In genomic region chr17:17706140-17707060, GRCh38 we compare ENCODE assay signal across 3 cellular contexts.
A peak's percentile ranks its signal among the peaks of the same experiment; 100 is the strongest.
TF ChIP-seq lines count a peak whose summit lies in the region.

No MANE protein-coding gene starts in this region.

TF ChIP-seq in IMR-90, 13 proteins besides CTCF, POLR2A, EP300 and RAD21:
- TF ChIP-seq CEBPB (IDR thresholded peaks at IDR 0.05; ENCODE audit: low read depth, low read length), result 0 out of 2 replicates have a peak, but pooled peaks have one; percentile 29
- TF ChIP-seq USF2 (IDR thresholded peaks at IDR 0.05; ENCODE audit: low read depth, low read length), result no peak
- no peak for TF ChIP-seq BHLHE40 (IDR thresholded peaks at IDR 0.05; ENCODE audit: low read depth, low read length)

TF ChIP-seq in H1, 55 proteins besides CTCF, POLR2A, EP300 and RAD21:
- no peak for TF ChIP-seq KDM1A (IDR thresholded peaks at IDR 0.05; ENCODE audit: borderline replicate concordance, low read length)

TF ChIP-seq in WTC11, 78 proteins besides CTCF, POLR2A, EP300 and RAD21:
- TF ChIP-seq NR2C2 (CRISPR knock-in tag; IDR thresholded peaks at IDR 0.05), result no peak
- TF ChIP-seq STAT6 (CRISPR knock-in tag; conservative IDR thresholded peaks at IDR 0.05; ENCODE audit: low read depth), result no peak
- no peak for TF ChIP-seq GABPB1 (CRISPR knock-in tag; IDR thresholded peaks at IDR 0.05)
- no peak for TF ChIP-seq ARID4B (CRISPR knock-in tag; IDR thresholded peaks at IDR 0.05; ENCODE audit: borderline replicate concordance)
- no peak for TF ChIP-seq RORB (CRISPR knock-in tag; IDR thresholded peaks at IDR 0.05)
- TF ChIP-seq ZBTB21 (CRISPR knock-in tag; IDR thresholded peaks at IDR 0.05; ENCODE audit: borderline replicate concordance), result no peak
- no peak for TF ChIP-seq EMX1 (CRISPR knock-in tag; IDR thresholded peaks at IDR 0.05)
- TF ChIP-seq FOXP1 (CRISPR knock-in tag; IDR thresholded peaks at IDR 0.05; ENCODE audit: borderline replicate concordance), result no peak
- TF ChIP-seq SMAD3 (CRISPR knock-in tag; IDR thresholded peaks at IDR 0.05; ENCODE audit: borderline replicate concordance), result no peak
- TF ChIP-seq, protein P1, sequence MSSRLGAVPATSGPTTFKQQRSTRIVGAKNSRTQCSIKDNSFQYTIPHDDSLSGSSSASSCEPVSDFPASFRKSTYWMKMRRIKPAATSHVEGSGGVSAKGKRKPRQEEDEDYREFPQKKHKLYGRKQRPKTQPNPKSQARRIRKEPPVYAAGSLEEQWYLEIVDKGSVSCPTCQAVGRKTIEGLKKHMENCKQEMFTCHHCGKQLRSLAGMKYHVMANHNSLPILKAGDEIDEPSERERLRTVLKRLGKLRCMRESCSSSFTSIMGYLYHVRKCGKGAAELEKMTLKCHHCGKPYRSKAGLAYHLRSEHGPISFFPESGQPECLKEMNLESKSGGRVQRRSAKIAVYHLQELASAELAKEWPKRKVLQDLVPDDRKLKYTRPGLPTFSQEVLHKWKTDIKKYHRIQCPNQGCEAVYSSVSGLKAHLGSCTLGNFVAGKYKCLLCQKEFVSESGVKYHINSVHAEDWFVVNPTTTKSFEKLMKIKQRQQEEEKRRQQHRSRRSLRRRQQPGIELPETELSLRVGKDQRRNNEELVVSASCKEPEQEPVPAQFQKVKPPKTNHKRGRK (CRISPR knock-in tag; IDR thresholded peaks at IDR 0.05; ENCODE audit: borderline replicate concordance), result no peak
- no peak for TF ChIP-seq RELA (CRISPR knock-in tag; IDR thresholded peaks at IDR 0.05; ENCODE audit: borderline replicate concordance)
- no peak for TF ChIP-seq ZBTB43 (CRISPR knock-in tag; IDR thresholded peaks at IDR 0.05)
- no peak for TF ChIP-seq NFATC4 (CRISPR knock-in tag; IDR thresholded peaks at IDR 0.05)
- no peak for TF ChIP-seq ZNF423 (CRISPR knock-in tag; IDR thresholded peaks at IDR 0.05)
- TF ChIP-seq, protein P2, sequence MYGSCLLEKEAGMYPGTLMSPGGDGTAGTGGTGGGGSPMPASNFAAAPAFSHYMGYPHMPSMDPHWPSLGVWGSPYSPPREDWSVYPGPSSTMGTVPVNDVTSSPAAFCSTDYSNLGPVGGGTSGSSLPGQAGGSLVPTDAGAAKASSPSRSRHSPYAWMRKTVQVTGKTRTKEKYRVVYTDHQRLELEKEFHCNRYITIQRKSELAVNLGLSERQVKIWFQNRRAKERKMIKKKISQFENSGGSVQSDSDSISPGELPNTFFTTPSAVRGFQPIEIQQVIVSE (CRISPR knock-in tag; IDR thresholded peaks at IDR 0.05; ENCODE audit: borderline replicate concordance), result no peak
- TF ChIP-seq SOX15 (CRISPR knock-in tag; IDR thresholded peaks at IDR 0.05), result no peak
- TF ChIP-seq ZNF232 (CRISPR knock-in tag; IDR thresholded peaks at IDR 0.05), result no peak
- TF ChIP-seq MYBL2 (CRISPR knock-in tag; IDR thresholded peaks at IDR 0.05), result no peak
- TF ChIP-seq, protein P3, sequence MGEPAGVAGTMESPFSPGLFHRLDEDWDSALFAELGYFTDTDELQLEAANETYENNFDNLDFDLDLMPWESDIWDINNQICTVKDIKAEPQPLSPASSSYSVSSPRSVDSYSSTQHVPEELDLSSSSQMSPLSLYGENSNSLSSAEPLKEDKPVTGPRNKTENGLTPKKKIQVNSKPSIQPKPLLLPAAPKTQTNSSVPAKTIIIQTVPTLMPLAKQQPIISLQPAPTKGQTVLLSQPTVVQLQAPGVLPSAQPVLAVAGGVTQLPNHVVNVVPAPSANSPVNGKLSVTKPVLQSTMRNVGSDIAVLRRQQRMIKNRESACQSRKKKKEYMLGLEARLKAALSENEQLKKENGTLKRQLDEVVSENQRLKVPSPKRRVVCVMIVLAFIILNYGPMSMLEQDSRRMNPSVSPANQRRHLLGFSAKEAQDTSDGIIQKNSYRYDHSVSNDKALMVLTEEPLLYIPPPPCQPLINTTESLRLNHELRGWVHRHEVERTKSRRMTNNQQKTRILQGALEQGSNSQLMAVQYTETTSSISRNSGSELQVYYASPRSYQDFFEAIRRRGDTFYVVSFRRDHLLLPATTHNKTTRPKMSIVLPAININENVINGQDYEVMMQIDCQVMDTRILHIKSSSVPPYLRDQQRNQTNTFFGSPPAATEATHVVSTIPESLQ (CRISPR knock-in tag; IDR thresholded peaks at IDR 0.05), result no peak
- no peak for TF ChIP-seq NR1H2 (CRISPR knock-in tag; IDR thresholded peaks at IDR 0.05)
TF ChIP-seq in WTC11: peak in this region for 0.
